In genomic region chr4:95549246-95550138, GRCh38 we compare ENCODE assay signal across 8 cellular contexts. TPM values are rescaled to one million over a fixed set of nuclear protein-coding genes. Genes with fewer than 3 reads are reported as not detected.
DNase-seq lines count a peak whose midpoint lies in the region; ATAC-seq and TF ChIP-seq lines count a peak whose summit lies in the region.

No MANE protein-coding gene starts in this region.

- no peak for DNase-seq in SJCRH30
- no peak for DNase-seq in lung (ENCODE audit: low spot score)
- DNase-seq in superior temporal gyrus (ENCODE audit: extremely low spot score) = peak; percentile 82
- no peak for DNase-seq in RKO (ENCODE audit: low spot score)

- H3K9ac ChIP-seq in duodenal mucosa (ENCODE audit: low read depth in 1 of 2, low read length in 2 of 2) = peak overlapping the region; percentile 16 to 35

- H3K27me3 ChIP-seq in SJCRH30 (no peaks in the 10 kb centered on the region; the same call in 1 of the 2 replicates), duodenal mucosa (ENCODE audit: control insufficient read depth in 1 of 2, insufficient read depth in 2 of 2, low read length in 2 of 2) (peaks cover 4 to 21% of the 10 kb centered on the region in 2 donors), lung (ENCODE audit: control insufficient read depth, insufficient read depth) (peaks cover 3% of the 10 kb centered on the region)

- WGBS in lung, 2 donors = 1% methylated on average over 59 to 64 of the region's 64 CpGs

- H3K4me3 ChIP-seq in SJCRH30 (0 out of 2 replicates have a peak overlapping the region, but pooled peaks have one; percentile 15), duodenal mucosa (ENCODE audit: low read depth in 1 of 2, low read length in 2 of 2) (peak overlapping the region; percentile 63 to 71), lung (peak overlapping the region; percentile 46)

- no peaks in the 10 kb centered on the region for H3K9me3 ChIP-seq in SJCRH30 (replicated peaks)
- H3K9me3 ChIP-seq in duodenal mucosa (ENCODE audit: control insufficient read depth in 1 of 2, low read length in 2 of 2) = no peaks in the 10 kb centered on the region
- H3K9me3 ChIP-seq in lung (ENCODE audit: control insufficient read depth in 2 of 2, insufficient read depth in 1 of 2, low read length in 1 of 2) = peaks cover 0 to 7% of the 10 kb centered on the region in 2 donors

- H3K4me1 ChIP-seq in SJCRH30 = no peaks in the 10 kb centered on the region
- no peaks in the 10 kb centered on the region for H3K4me1 ChIP-seq in duodenal mucosa (ENCODE audit: control insufficient read depth in 1 of 2, insufficient read depth in 2 of 2, low read length in 2 of 2)
- peaks cover 0 to 5% of the 10 kb centered on the region in 2 donors for H3K4me1 ChIP-seq in lung (ENCODE audit: control insufficient read depth in 2 of 2, insufficient read depth in 2 of 2, low read length in 2 of 2)

- peak overlapping the region; percentile 61 for H3K27ac ChIP-seq in 22Rv1
- no peak overlapping the region for H3K27ac ChIP-seq in SJCRH30
- H3K27ac ChIP-seq in duodenal mucosa (ENCODE audit: low read depth, low read length) = peak overlapping the region; percentile 59
- H3K27ac ChIP-seq in lung (ENCODE audit: low read depth in 1 of 2, low read length in 1 of 2) = peak overlapping the region; percentile 62 to 87

- TF ChIP-seq CTCF in 22Rv1 (IDR thresholded peaks at IDR 0.05) (0 out of 2 replicates have a peak, but pooled peaks have one; percentile 0), lung (IDR thresholded peaks at IDR 0.05; ENCODE audit: control extremely low read depth, extremely low read depth) (no peak)

- H3K36me3 ChIP-seq in SJCRH30 (no peaks in the 10 kb centered on the region), duodenal mucosa (ENCODE audit: control insufficient read depth in 1 of 2, insufficient read depth in 2 of 2, low read length in 2 of 2) (no peaks in the 10 kb centered on the region), lung (ENCODE audit: control insufficient read depth in 2 of 2, insufficient read depth in 2 of 2, low read length in 2 of 2) (no peaks in the 10 kb centered on the region)

- ATAC-seq in GM18498 (IDR thresholded peaks at IDR 0.05; ENCODE audit: unreplicated experiment) = peak; percentile 95
- ATAC-seq in HG02884 (IDR thresholded peaks at IDR 0.05; ENCODE audit: unreplicated experiment) = peak; percentile 95
- ATAC-seq in lung (ENCODE audit: insufficient read depth, low FRiP score) = peak; percentile 75

RNA-seq across cellular contexts. Expression of gene UNC5C, which starts 0.7 kb away (rescaled TPM):
- not detected in 2 replicates for total RNA-seq in SJCRH30 (2014; rRNA removed; shearing (Covaris generic))
- total RNA-seq in lung = 10 to 100 TPM in 1 of 2 donors, 1 to 10 TPM in 1; 6.9 to 27.9 TPM
- under 1 TPM; 0.55 to 0.68 TPM for polyA plus RNA-seq in lung

Comparison
In these comparisons a context has a peak if more than half of its experiments do, and no peak if none do; other contexts are left out.
1. H3K4me3 ChIP-seq: peak in every context shown above with its lines; median percentile 67 in duodenal mucosa; 46 in lung; 15 in SJCRH30.